14 cellular contexts compared by ENCODE assay signal in genomic region chr6:101398716-101399626, GRCh38. TPM values are rescaled to one million over a fixed set of nuclear protein-coding genes. Genes with fewer than 3 reads are reported as not detected.
A peak's percentile ranks its signal among the peaks of the same experiment; 100 is the strongest.
DNase-seq lines count a peak whose midpoint lies in the region; ATAC-seq and TF ChIP-seq lines count a peak whose summit lies in the region.
"Had no signal": no experiment of that assay in that cellular context is flagged by ENCODE, and none has a peak within 500 bp of the region (broad histone marks: within the 10 kb centered on the region; RNA-seq: fewer than 3 reads in every experiment).

No MANE protein-coding gene starts in this region.

- intact Hi-C loops in breast epithelium (cut with DNase I; ENCODE audit: low total_unique reads) = loop anchor here (5.0 kb wide), 1 partner anchor 1027 kb away; no protein-coding TSS in a partner anchor

- no peaks in the 10 kb centered on the region; a peak in 1 of 7 replicates for H3K36me3 Mint-ChIP-seq in H9 (ENCODE audit: insufficient read depth in 1 of 3, low read depth in 3 of 3)
- H3K36me3 Mint-ChIP-seq in brain = peaks cover 7% of the 10 kb centered on the region

- peaks cover 32% of the 10 kb centered on the region for H3K23me2 ChIP-seq in H9 (ENCODE audit: insufficient read length, low read depth, low read length, poor library complexity, severe bottlenecking)

- H3K27ac Mint-ChIP-seq in H9 = no peak overlapping the region
- peak overlapping the region in 4 of 5 experiments; percentile 55 to 98 (median 81) for H3K27ac Mint-ChIP-seq in brain
- H3K27ac Mint-ChIP-seq: activated naive CD4-positive, alpha-beta T cell treated with anti-CD3 and anti-CD28 coated beads, Interleukin-2, amount 50 U/mL, for 72 hours had no signal

- no peaks in the 10 kb centered on the region for H3K79me1 ChIP-seq in H9 (ENCODE audit: insufficient read depth, low read depth, low read length, poor library complexity, severe bottlenecking)

- H2AK5ac ChIP-seq in H9 (ENCODE audit: insufficient read length, low read length) = no peak overlapping the region

- H2BK12ac ChIP-seq in H9 (ENCODE audit: insufficient read length, low read depth, low read length) = no peak overlapping the region

- no peaks in the 10 kb centered on the region for H3K79me2 ChIP-seq in H9 (ENCODE audit: insufficient read depth, low read length)

- no peak overlapping the region for H2BK15ac ChIP-seq in H9 (ENCODE audit: low read depth, low read length)

- no peak overlapping the region for H3K9ac ChIP-seq in H9 (ENCODE audit: extremely low read depth, insufficient read length, low read length)

- no peak overlapping the region for H3K18ac ChIP-seq in H9 (ENCODE audit: insufficient read length, low read depth, low read length)

- H2AFZ ChIP-seq in H9 (ENCODE audit: low read length) = no peak overlapping the region

- H3K9me3 ChIP-seq in H9 (ENCODE audit: control insufficient read depth, low read depth, low read length) (no peaks in the 10 kb centered on the region), iPS-18c (ENCODE audit: control insufficient read depth, insufficient read depth, low read length) (no peaks in the 10 kb centered on the region), breast epithelium (no peaks in the 10 kb centered on the region)

- H3K56ac ChIP-seq in H9 (ENCODE audit: insufficient read length, low read depth, low read length) = no peak overlapping the region

- H3K27ac ChIP-seq in H9 (ENCODE audit: insufficient read length, low read depth, low read length) (no peak overlapping the region), breast epithelium (no peak overlapping the region)

- H4K91ac ChIP-seq in H9 (ENCODE audit: insufficient read length, low read depth, low read length) = no peak overlapping the region

- H2BK20ac ChIP-seq in H9 (ENCODE audit: low read depth, low read length, poor library complexity, severe bottlenecking) = no peak overlapping the region

- H2BK120ac ChIP-seq in H9 (ENCODE audit: low read depth, low read length, poor library complexity, severe bottlenecking) = no peak overlapping the region

- no peak overlapping the region for H3K23ac ChIP-seq in H9 (ENCODE audit: insufficient read length, low read depth, low read length)

- H3K4me3 ChIP-seq in iPS-18c (ENCODE audit: insufficient read depth, low read depth, low read length) = peak overlapping the region; percentile 46
- peak overlapping the region; percentile 44 for H3K4me3 ChIP-seq in retinal pigment epithelial cell (ENCODE audit: low read length)
- H3K4me3 ChIP-seq in breast epithelium = no peak overlapping the region

- WGBS in H9 (ENCODE audit: extremely low coverage, insufficient read length, low lambda C conversion rate) = no CpG with 5 or more reads among the region's 43 CpGs

- H4K5ac ChIP-seq in H9 (ENCODE audit: insufficient read length, low read depth, low read length) = no peak overlapping the region

- H3K4ac ChIP-seq in H9 (ENCODE audit: low read depth, low read length) = no peak overlapping the region

- H3K36me3 ChIP-seq in breast epithelium = no peaks in the 10 kb centered on the region

- no peak overlapping the region for H2BK5ac ChIP-seq in H9 (ENCODE audit: insufficient read length, low read length)

- H3K4me2 ChIP-seq in H9 (ENCODE audit: insufficient read depth, insufficient read length, low read length) = peak overlapping the region; percentile 59

- peaks cover 81% of the 10 kb centered on the region for H3K27me3 Mint-ChIP-seq in H9 (ENCODE audit: low read depth)
- H3K27me3 Mint-ChIP-seq in brain = peaks cover 66% of the 10 kb centered on the region

- peak; percentile 27 for DNase-seq in H9
- DNase-seq in retinal pigment epithelial cell (ENCODE audit: low read depth) = no peak
- DNase-seq in stimulated activated naive CD4-positive, alpha-beta T cell (lab: John Stamatoyannopoulos, UW) = no peak
- DNase-seq in breast epithelium (ENCODE audit: low spot score in 2 of 2) = no peak
- no peak for DNase-seq in activated CD4-positive, alpha-beta T cell treated with anti-CD3 and anti-CD28 coated beads, Interleukin-2, amount 50 U/mL, for 1 hour
- DNase-seq: DMS79, NCI-H187 treated with DMSO at 0.1 percent for 48 hours, NCI-H748 treated with DMSO at 0.1 percent for 48 hours had no signal

- no peak overlapping the region for H3T11ph ChIP-seq in H9 (ENCODE audit: low read length)

- H3K4me1 Mint-ChIP-seq in H9 (peaks cover 36 to 38% of the 10 kb centered on the region in 2 experiments), brain (peaks cover 60% of the 10 kb centered on the region)

- H3K14ac ChIP-seq in H9 (ENCODE audit: insufficient read depth, low read length) = no peak overlapping the region

- no peaks in the 10 kb centered on the region; a peak in 1 of 5 replicates for H3K9me3 Mint-ChIP-seq in H9
- peaks cover 0 to 4% (median 0%) of the 10 kb centered on the region in 5 experiments for H3K9me3 Mint-ChIP-seq in brain

- H3K4me1 ChIP-seq in H9 (ENCODE audit: insufficient read depth, low read length) (peaks cover 10% of the 10 kb centered on the region), breast epithelium (no peaks in the 10 kb centered on the region)

- no peak overlapping the region for H4K8ac ChIP-seq in H9 (replicated peaks; ENCODE audit: insufficient read length, low read depth, low read length)

- no peak for TF ChIP-seq POLR2A in breast epithelium (IDR thresholded peaks at IDR 0.05)

- peaks cover 4% of the 10 kb centered on the region; the same call in 1 of the 2 replicates for H3K27me3 ChIP-seq in H9 (ENCODE audit: insufficient read depth, low read length)
- H3K27me3 ChIP-seq in breast epithelium = peaks cover 0 to 32% of the 10 kb centered on the region in 2 donors

- no peaks in the 10 kb centered on the region for H4K20me1 ChIP-seq in H9 (ENCODE audit: control insufficient read depth, insufficient read depth, insufficient read length)

- TF ChIP-seq CTCF in H9 (conservative IDR thresholded peaks at IDR 0.05) (no peak), brain (conservative IDR thresholded peaks at IDR 0.05) (no peak), retinal pigment epithelial cell (conservative IDR thresholded peaks at IDR 0.05; ENCODE audit: low read depth, low read length) (no peak), breast epithelium (IDR thresholded peaks at IDR 0.05) (no peak)

- ATAC-seq in GM18511 (IDR thresholded peaks at IDR 0.05; ENCODE audit: unreplicated experiment) = no peak
- ATAC-seq: activated CD4-positive, CD25-positive, alpha-beta regulatory T cell treated with anti-CD3 and anti-CD28 coated beads, Interleukin-2, amount 50 U/mL, for 24 hours; activated naive CD4-positive, alpha-beta T cell treated with anti-CD3 and anti-CD28 coated beads, Interleukin-2, amount 50 U/mL, for 72 hours had no signal

- H3K4me3 Mint-ChIP-seq in H9 (peak overlapping the region; percentile 56 to 80), brain (peak overlapping the region; percentile 77 to 89 (median 87))

RNA-seq across cellular contexts. Expression of gene GRIK2, which starts 5.5 kb away (rescaled TPM):
- total RNA-seq in H9 (2021) (0.70 and 0.90 TPM in 2 replicates), breast epithelium (1 to 10 TPM in 2 of 3 donors, not detected in 1; 1.1 to 3.7 TPM)
- 0.64 TPM for polyA plus RNA-seq in brain (ENCODE audit: insufficient read depth, low read depth, low replicate concordance)
- total RNA-seq: activated naive CD4-positive, alpha-beta T cell treated with anti-CD3 and anti-CD28 coated beads, Interleukin-2, amount 50 U/mL, for 72 hours; mononuclear cell had no signal

Comparison
In these comparisons a context has a peak if more than half of its experiments do, and no peak if none do; other contexts are left out.
1. H3K27ac Mint-ChIP-seq: peak in brain (4 of 5); none in H9 (0 of 3).
2. H3K4me3 ChIP-seq: peak in iPS-18c (single experiment) and retinal pigment epithelial cell (single experiment); none in breast epithelium (0 of 3).